Comparison of ENCODE assay signal across 11 cellular contexts in the genomic region with DNA sequence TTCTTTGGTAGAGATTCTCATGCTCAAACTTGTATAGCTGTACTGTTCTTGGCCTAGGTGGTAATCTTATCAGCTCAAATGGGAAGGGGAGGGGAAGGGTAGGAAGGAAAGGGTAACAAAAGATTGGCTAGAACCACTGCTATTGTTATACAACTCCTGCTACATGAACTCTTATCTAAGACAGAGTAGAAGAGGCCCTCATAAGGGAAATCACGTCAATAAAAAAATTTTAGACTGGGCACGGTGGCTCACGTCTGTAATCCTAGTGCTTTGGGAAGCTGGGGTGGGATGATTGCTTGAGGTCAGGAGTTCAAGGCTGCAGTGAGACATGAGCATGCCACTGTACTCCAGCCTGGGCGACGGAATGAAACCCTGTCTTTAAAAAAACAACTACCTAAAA. TPM values are rescaled to one million over a fixed set of nuclear protein-coding genes. Genes with fewer than 3 reads are reported as not detected.
DNase-seq lines count a peak whose midpoint lies in the region; ATAC-seq and TF ChIP-seq lines count a peak whose summit lies in the region.
"Had no signal": no experiment of that assay in that cellular context is flagged by ENCODE, and none has a peak within 500 bp of the region (broad histone marks: within the 10 kb centered on the region; RNA-seq: fewer than 3 reads in every experiment).

No MANE protein-coding gene starts in this region.

- H3K36me3 Mint-ChIP-seq in activated CD4-positive, alpha-beta memory T cell treated with anti-CD3 and anti-CD28 coated beads, Interleukin-2, amount 10 ng/mL, durations not matched to agents 7 days and 5 days (ENCODE audit: low read depth) = peaks cover 55% of the 10 kb centered on the region
- peaks cover 86% of the 10 kb centered on the region for H3K36me3 Mint-ChIP-seq in stimulated activated effector memory CD8-positive, alpha-beta T cell treated with anti-CD3 and anti-CD28 coated beads, Interleukin-12 subunit alpha, Interleukin-12 subunit beta, amount 100 ng/mL, for 72 hours

- H3K4me3 ChIP-seq in right atrium auricular region (no peak overlapping the region), tibial artery (no peak overlapping the region)
- H3K4me3 ChIP-seq: GM23248 had no signal

- peak overlapping the region; percentile 95 to 98 for H3K27ac ChIP-seq in right atrium auricular region
- peak overlapping the region in 1 of 2 donors; percentile 30 for H3K27ac ChIP-seq in tibial artery
- H3K27ac ChIP-seq: GM23248 had no signal

- H3K27me3 ChIP-seq in right atrium auricular region = no peaks in the 10 kb centered on the region
- no peaks in the 10 kb centered on the region for H3K27me3 ChIP-seq in tibial artery

- no peaks in the 10 kb centered on the region for H3K9me3 Mint-ChIP-seq in activated CD4-positive, alpha-beta memory T cell treated with anti-CD3 and anti-CD28 coated beads, Interleukin-2, amount 10 ng/mL, durations not matched to agents 7 days and 5 days
- no peaks in the 10 kb centered on the region for H3K9me3 Mint-ChIP-seq in stimulated activated effector memory CD8-positive, alpha-beta T cell treated with anti-CD3 and anti-CD28 coated beads, Interleukin-12 subunit alpha, Interleukin-12 subunit beta, amount 100 ng/mL, for 72 hours
- H3K9me3 Mint-ChIP-seq: activated B cell treated with CpG ODN at 0.5 μM for 24 hours had no signal

- H3K9me3 ChIP-seq in right atrium auricular region (no peaks in the 10 kb centered on the region), tibial artery (no peaks in the 10 kb centered on the region)

- peaks cover 54% of the 10 kb centered on the region for H3K36me3 ChIP-seq in right atrium auricular region
- H3K36me3 ChIP-seq in tibial artery = peaks cover 26 to 45% (median 42%) of the 10 kb centered on the region in 3 donors

- H3K4me1 Mint-ChIP-seq in activated CD4-positive, alpha-beta memory T cell treated with anti-CD3 and anti-CD28 coated beads, Interleukin-2, amount 10 ng/mL, durations not matched to agents 7 days and 5 days = peaks cover 64% of the 10 kb centered on the region
- H3K4me1 Mint-ChIP-seq in stimulated activated effector memory CD8-positive, alpha-beta T cell treated with anti-CD3 and anti-CD28 coated beads, Interleukin-12 subunit alpha, Interleukin-12 subunit beta, amount 100 ng/mL, for 72 hours = peaks cover 73% of the 10 kb centered on the region

- intact Hi-C loops in tibial artery (cut with DNase I; ENCODE audit: low total_unique reads) = no loop called here

- TF ChIP-seq CTCF in right atrium auricular region (IDR thresholded peaks at IDR 0.05) (no peak), tibial artery (IDR thresholded peaks at IDR 0.05) (no peak)

- H3K27me3 Mint-ChIP-seq in activated CD4-positive, alpha-beta memory T cell treated with anti-CD3 and anti-CD28 coated beads, Interleukin-2, amount 10 ng/mL, durations not matched to agents 7 days and 5 days = no peaks in the 10 kb centered on the region
- H3K27me3 Mint-ChIP-seq: activated B cell treated with CpG ODN at 0.5 μM for 24 hours had no signal

- ATAC-seq in GM21390 (IDR thresholded peaks at IDR 0.05; ENCODE audit: unreplicated experiment) = peak; percentile 9
- peak; percentile 22 for ATAC-seq in stimulated activated effector memory CD8-positive, alpha-beta T cell treated with anti-CD3 and anti-CD28 coated beads, Interleukin-12 subunit alpha, Interleukin-12 subunit beta, amount 100 ng/mL, for 72 hours

- POLR2A ChIA-PET in activated CD4-positive, alpha-beta memory T cell treated with anti-CD3 and anti-CD28 coated beads, Interleukin-2, amount 10 ng/mL, durations not matched to agents 7 days and 5 days (lab: Charles Lee) = interaction anchor here (0.6 to 3.7 kb wide), 9 partner anchors 11 to 141 kb away, joined by 3 to 30 read pairs (median 3); no protein-coding TSS in a partner anchor

- peak overlapping the region; percentile 94 for H3K27ac Mint-ChIP-seq in activated CD4-positive, alpha-beta memory T cell treated with anti-CD3 and anti-CD28 coated beads, Interleukin-2, amount 10 ng/mL, durations not matched to agents 7 days and 5 days
- peak overlapping the region; percentile 6 for H3K27ac Mint-ChIP-seq in stimulated activated effector memory CD8-positive, alpha-beta T cell treated with anti-CD3 and anti-CD28 coated beads, Interleukin-12 subunit alpha, Interleukin-12 subunit beta, amount 100 ng/mL, for 72 hours
- H3K27ac Mint-ChIP-seq: activated B cell treated with CpG ODN at 0.5 μM for 24 hours had no signal

- H3K4me1 ChIP-seq in right atrium auricular region (peaks cover 3 to 95% of the 10 kb centered on the region in 2 donors), tibial artery (peaks cover 0 to 51% (median 34%) of the 10 kb centered on the region in 4 donors)

- CTCF ChIA-PET in activated CD4-positive, alpha-beta memory T cell treated with anti-CD3 and anti-CD28 coated beads, Interleukin-2, amount 10 ng/mL, durations not matched to agents 7 days and 5 days (lab: Charles Lee) = interaction anchor here (0.7 to 3.2 kb wide), 9 partner anchors 10 to 142 kb away, joined by 3 to 16 read pairs (median 4); no protein-coding TSS in a partner anchor

- peak overlapping the region; percentile 19 for H3K4me3 Mint-ChIP-seq in activated CD4-positive, alpha-beta memory T cell treated with anti-CD3 and anti-CD28 coated beads, Interleukin-2, amount 10 ng/mL, durations not matched to agents 7 days and 5 days
- H3K4me3 Mint-ChIP-seq in stimulated activated effector memory CD8-positive, alpha-beta T cell treated with anti-CD3 and anti-CD28 coated beads, Interleukin-12 subunit alpha, Interleukin-12 subunit beta, amount 100 ng/mL, for 72 hours = peak overlapping the region; percentile 52
- H3K4me3 Mint-ChIP-seq: activated B cell treated with CpG ODN at 0.5 μM for 24 hours had no signal

- DNase-seq in activated CD4-positive, alpha-beta memory T cell treated with anti-CD3 and anti-CD28 coated beads, Interleukin-2, amount 10 ng/mL, durations not matched to agents 7 days and 5 days = no peak
- no peak for DNase-seq in right atrium auricular region (ENCODE audit: low spot score)
- DNase-seq in stimulated activated effector memory CD8-positive, alpha-beta T cell treated with anti-CD3 and anti-CD28 coated beads, Interleukin-12 subunit alpha, Interleukin-12 subunit beta, amount 100 ng/mL, for 72 hours (ENCODE audit: low spot score in 2 of 2) = no peak
- DNase-seq in HT-29 (ENCODE audit: low spot score) = no peak
- no peak for DNase-seq in NCI-H2196 treated with DMSO at 0.1 percent for 48 hours (lab: John Stamatoyannopoulos, UW; ENCODE audit: unreplicated experiment)
- no peak for DNase-seq in NCI-H1694 treated with DMSO at 0.1 percent for 48 hours (lab: John Stamatoyannopoulos, UW)
- DNase-seq in tibial artery = no peak
- DNase-seq: activated B cell treated with CpG ODN at 0.5 μM for 24 hours, GM23248, NCI-H510A treated with DMSO at 0.1 percent for 48 hours had no signal

RNA-seq across cellular contexts. Expression of a gene that starts 15.9 kb away (rescaled TPM):
- total RNA-seq in activated CD4-positive, alpha-beta memory T cell treated with anti-CD3 and anti-CD28 coated beads, Interleukin-2, amount 10 ng/mL, durations not matched to agents 7 days and 5 days = 100 to 1,000 TPM; 101 to 104 TPM
- total RNA-seq in right atrium auricular region = 100 to 1,000 TPM; 152 to 173 TPM
- not detected in 2 replicates for total RNA-seq in HT-29 (2014; rRNA removed; shearing (Covaris generic))

Comparison
In these comparisons a context has a peak if more than half of its experiments do, and no peak if none do; other contexts are left out.
1. RNA of a gene that starts 15.9 kb away (total RNA-seq): 152 to 173 TPM in right atrium auricular region and 101 to 104 TPM in activated CD4-positive, alpha-beta memory T cell treated with anti-CD3 and anti-CD28 coated beads, Interleukin-2, amount 10 ng/mL, durations not matched to agents 7 days and 5 days; not detected in HT-29; every median in the first group is over 100 times any median in the second.